Comparison of ENCODE assay signal across 8 cellular contexts in the genomic region with DNA sequence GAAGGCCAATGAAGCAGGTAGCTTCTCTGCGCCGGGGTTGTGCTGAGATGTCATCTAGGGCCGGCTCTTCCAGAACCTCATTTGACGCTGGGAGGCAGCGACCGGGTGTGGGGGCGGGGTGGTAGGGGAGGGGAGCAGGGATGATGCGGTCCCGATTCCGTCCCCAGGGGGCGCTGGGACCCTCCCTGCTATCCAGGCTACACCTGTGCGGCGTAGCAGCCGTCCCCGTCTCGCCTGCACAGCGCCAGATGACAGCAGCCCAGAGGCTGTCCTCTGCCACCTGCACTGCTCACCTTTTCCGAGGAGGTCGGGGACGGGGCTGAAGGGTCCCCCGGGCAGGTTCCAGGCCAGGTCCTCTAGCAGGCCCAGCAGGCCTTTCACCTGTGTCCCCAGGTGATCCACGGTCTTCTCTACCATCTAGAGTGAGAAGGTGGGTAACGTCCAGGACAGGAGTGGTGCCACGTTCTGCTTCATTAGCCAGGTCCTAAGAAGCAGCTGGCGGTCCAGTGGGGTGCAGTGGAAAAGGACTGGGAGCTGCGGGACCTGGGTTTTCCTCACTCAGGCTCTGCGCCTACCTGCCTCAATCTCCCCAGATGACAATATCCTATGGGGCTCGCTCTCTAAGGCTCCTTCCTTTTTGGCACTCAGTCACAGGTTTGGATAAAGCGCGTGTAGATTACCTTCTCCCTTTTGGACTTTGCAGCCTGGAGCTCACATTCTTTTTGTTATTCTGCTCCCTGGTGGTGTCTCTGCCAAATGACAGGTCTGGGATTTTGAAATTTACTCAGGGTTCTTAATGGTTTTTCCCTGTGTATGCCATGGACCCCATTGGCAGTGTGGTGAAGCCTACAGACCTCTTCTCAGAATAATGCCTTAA. TPM values are rescaled to one million over a fixed set of nuclear protein-coding genes. Genes with fewer than 3 reads are reported as not detected.
DNase-seq lines count a peak whose midpoint lies in the region; ATAC-seq and TF ChIP-seq lines count a peak whose summit lies in the region.

No MANE protein-coding gene starts in this region.

- H3K36me3 Mint-ChIP-seq in activated CD4-positive, alpha-beta memory T cell treated with anti-CD3 and anti-CD28 coated beads for 36 hours: peaks cover 2% of the 10 kb centered on the region
- no peaks in the 10 kb centered on the region for H3K36me3 Mint-ChIP-seq in activated T-helper 1 cell treated with anti-CD3 and anti-CD28 coated beads, Interleukin-12 subunit alpha, Interleukin-12 subunit beta, Interleukin-2, Interleukin-4 antibody, amounts not matched to agents 30 ng/mL and 10 ng/mL and 1 ng/mL, durations not matched to agents 14 hours and 24 hours and 36 hours (ENCODE audit: low read depth)

- ATAC-seq in heart left ventricle (peak; percentile 54 to 74 (median 64)), GM19455 (IDR thresholded peaks at IDR 0.05; ENCODE audit: unreplicated experiment) (no peak)

- H3K9me3 Mint-ChIP-seq in activated CD4-positive, alpha-beta memory T cell treated with anti-CD3 and anti-CD28 coated beads for 36 hours: peaks cover 15% of the 10 kb centered on the region
- H3K9me3 Mint-ChIP-seq in activated T-helper 1 cell treated with anti-CD3 and anti-CD28 coated beads, Interleukin-12 subunit alpha, Interleukin-12 subunit beta, Interleukin-2, Interleukin-4 antibody, amounts not matched to agents 30 ng/mL and 10 ng/mL and 1 ng/mL, durations not matched to agents 14 hours and 24 hours and 36 hours: peaks cover 14% of the 10 kb centered on the region

- peaks cover 3% of the 10 kb centered on the region for H3K4me1 Mint-ChIP-seq in activated CD4-positive, alpha-beta memory T cell treated with anti-CD3 and anti-CD28 coated beads for 36 hours (ENCODE audit: low read depth)
- H3K4me1 Mint-ChIP-seq in activated T-helper 1 cell treated with anti-CD3 and anti-CD28 coated beads, Interleukin-12 subunit alpha, Interleukin-12 subunit beta, Interleukin-2, Interleukin-4 antibody, amounts not matched to agents 30 ng/mL and 10 ng/mL and 1 ng/mL, durations not matched to agents 14 hours and 24 hours and 36 hours (ENCODE audit: low read depth): no peaks in the 10 kb centered on the region

- H3K4me3 ChIP-seq in AG09309 (ENCODE audit: control insufficient read depth, low read depth, low read length) (no peak overlapping the region), heart left ventricle (no peak overlapping the region)

- no peak for TF ChIP-seq POLR2A in heart left ventricle (IDR thresholded peaks at IDR 0.05)

- 3 to 6% (median 5%) methylated on average over 11 to 30 of the region's 30 CpGs for WGBS in heart left ventricle, 4 donors

- peaks cover 0 to 11% (median 3%) of the 10 kb centered on the region in 12 donors for H3K4me1 ChIP-seq in heart left ventricle

- H3K36me3 ChIP-seq in heart left ventricle: no peaks in the 10 kb centered on the region

- peaks cover 0 to 22% (median 14%) of the 10 kb centered on the region in 12 donors for H3K9me3 ChIP-seq in heart left ventricle

- peaks cover 15% of the 10 kb centered on the region for H3K27me3 Mint-ChIP-seq in activated CD4-positive, alpha-beta memory T cell treated with anti-CD3 and anti-CD28 coated beads for 36 hours
- peaks cover 32% of the 10 kb centered on the region for H3K27me3 Mint-ChIP-seq in activated T-helper 1 cell treated with anti-CD3 and anti-CD28 coated beads, Interleukin-12 subunit alpha, Interleukin-12 subunit beta, Interleukin-2, Interleukin-4 antibody, amounts not matched to agents 30 ng/mL and 10 ng/mL and 1 ng/mL, durations not matched to agents 14 hours and 24 hours and 36 hours (ENCODE audit: insufficient read depth)

- peak; percentile 54 for TF ChIP-seq CTCF in AG09309 (IDR thresholded peaks at IDR 0.05; ENCODE audit: control insufficient read depth, insufficient read depth, low read depth, low read length, missing control alignments)
- peak; percentile 24 for TF ChIP-seq CTCF in GM13976 (IDR thresholded peaks at IDR 0.05; ENCODE audit: borderline replicate concordance, control extremely low read depth, extremely low read depth, insufficient read depth, missing control alignments)
- peak; percentile 22 to 59 (median 48) for TF ChIP-seq CTCF in heart left ventricle (IDR thresholded peaks at IDR 0.05)

- CTCF ChIA-PET in activated CD4-positive, alpha-beta memory T cell treated with anti-CD3 and anti-CD28 coated beads for 36 hours (lab: Charles Lee): no interaction called here

- DNase-seq in AG09309 (ENCODE audit: low read depth) (no peak), GM13976 (ENCODE audit: low spot score) (peak; percentile 34), NCI-H2107 (lab: John Stamatoyannopoulos, UW) (peak; percentile 27), heart left ventricle (no peak), putamen (ENCODE audit: low spot score) (peak; percentile 73)
- peak; percentile 23 for DNase-seq in activated CD4-positive, alpha-beta memory T cell treated with anti-CD3 and anti-CD28 coated beads for 36 hours
- no peak for DNase-seq in activated T-helper 1 cell treated with anti-CD3 and anti-CD28 coated beads, Interleukin-12 subunit alpha, Interleukin-12 subunit beta, Interleukin-2, Interleukin-4 antibody, amounts not matched to agents 30 ng/mL and 10 ng/mL and 1 ng/mL, durations not matched to agents 14 hours and 24 hours and 36 hours (ENCODE audit: low spot score)

- peaks cover 4 to 39% (median 15%) of the 10 kb centered on the region in 9 donors for H3K27me3 ChIP-seq in heart left ventricle

- no peak overlapping the region for H3K27ac ChIP-seq in heart left ventricle

- intact Hi-C loops in activated CD4-positive, alpha-beta memory T cell treated with anti-CD3 and anti-CD28 coated beads for 36 hours (cut with micrococcal nuclease): loop anchor here (2.0 kb wide), 1 partner anchor 409 kb away; no protein-coding TSS in a partner anchor
- intact Hi-C loops in heart left ventricle (cut with DNase I): loop anchor here in 2 of 10 donors (2.0 to 5.0 kb wide), 4 partner anchors 56 to 1746 kb away; no protein-coding TSS in a partner anchor
- intact Hi-C loops in activated T-helper 1 cell treated with anti-CD3 and anti-CD28 coated beads, Interleukin-12 subunit alpha, Interleukin-12 subunit beta, Interleukin-2, Interleukin-4 antibody, amounts not matched to agents 30 ng/mL and 10 ng/mL and 1 ng/mL, durations not matched to agents 14 hours and 24 hours and 36 hours (cut with micrococcal nuclease): no loop called here

- in situ Hi-C loops in GM13976 (cut with MboI; ENCODE audit: low sequenced_read_pairs, unreplicated experiment): no loop called here

- no peak overlapping the region for H3K27ac Mint-ChIP-seq in activated CD4-positive, alpha-beta memory T cell treated with anti-CD3 and anti-CD28 coated beads for 36 hours
- H3K27ac Mint-ChIP-seq in activated T-helper 1 cell treated with anti-CD3 and anti-CD28 coated beads, Interleukin-12 subunit alpha, Interleukin-12 subunit beta, Interleukin-2, Interleukin-4 antibody, amounts not matched to agents 30 ng/mL and 10 ng/mL and 1 ng/mL, durations not matched to agents 14 hours and 24 hours and 36 hours: no peak overlapping the region

- no peak overlapping the region for H3K4me3 Mint-ChIP-seq in activated CD4-positive, alpha-beta memory T cell treated with anti-CD3 and anti-CD28 coated beads for 36 hours
- no peak overlapping the region for H3K4me3 Mint-ChIP-seq in activated T-helper 1 cell treated with anti-CD3 and anti-CD28 coated beads, Interleukin-12 subunit alpha, Interleukin-12 subunit beta, Interleukin-2, Interleukin-4 antibody, amounts not matched to agents 30 ng/mL and 10 ng/mL and 1 ng/mL, durations not matched to agents 14 hours and 24 hours and 36 hours

- POLR2A ChIA-PET in activated CD4-positive, alpha-beta memory T cell treated with anti-CD3 and anti-CD28 coated beads for 36 hours (lab: Charles Lee): no interaction called here

RNA-seq across cellular contexts. Expression of a gene that starts 56.0 kb away (rescaled TPM):
- total RNA-seq in activated CD4-positive, alpha-beta memory T cell treated with anti-CD3 and anti-CD28 coated beads for 36 hours: not detected
- under 1 TPM in 2 of 9 donors, not detected in 7; 0.11 to 0.30 TPM for total RNA-seq in heart left ventricle
- under 1 TPM; 0.08 TPM for polyA plus RNA-seq in heart left ventricle
- 0.07 TPM in 1 of 2 replicates, not detected in the other for total RNA-seq in activated T-helper 1 cell treated with anti-CD3 and anti-CD28 coated beads, Interleukin-12 subunit alpha, Interleukin-12 subunit beta, Interleukin-2, Interleukin-4 antibody, amounts not matched to agents 30 ng/mL and 10 ng/mL and 1 ng/mL, durations not matched to agents 14 hours and 24 hours and 36 hours

Comparison
In these comparisons a context has a peak if more than half of its experiments do, and no peak if none do; other contexts are left out.
1. DNase-seq: peak in GM13976 (single experiment), NCI-H2107 (single experiment), activated CD4-positive, alpha-beta memory T cell treated with anti-CD3 and anti-CD28 coated beads for 36 hours (single experiment) and putamen (single experiment); none in AG09309 (single experiment), heart left ventricle (0 of 5) and activated T-helper 1 cell treated with anti-CD3 and anti-CD28 coated beads, Interleukin-12 subunit alpha, Interleukin-12 subunit beta, Interleukin-2, Interleukin-4 antibody, amounts not matched to agents 30 ng/mL and 10 ng/mL and 1 ng/mL, durations not matched to agents 14 hours and 24 hours and 36 hours (single experiment).
2. Peak in every context shown above with its lines, with median percentiles within 50 percentile points of each other: CTCF ChIP-seq.